ENCODE assay signal across 10 cellular contexts in the genomic region with DNA sequence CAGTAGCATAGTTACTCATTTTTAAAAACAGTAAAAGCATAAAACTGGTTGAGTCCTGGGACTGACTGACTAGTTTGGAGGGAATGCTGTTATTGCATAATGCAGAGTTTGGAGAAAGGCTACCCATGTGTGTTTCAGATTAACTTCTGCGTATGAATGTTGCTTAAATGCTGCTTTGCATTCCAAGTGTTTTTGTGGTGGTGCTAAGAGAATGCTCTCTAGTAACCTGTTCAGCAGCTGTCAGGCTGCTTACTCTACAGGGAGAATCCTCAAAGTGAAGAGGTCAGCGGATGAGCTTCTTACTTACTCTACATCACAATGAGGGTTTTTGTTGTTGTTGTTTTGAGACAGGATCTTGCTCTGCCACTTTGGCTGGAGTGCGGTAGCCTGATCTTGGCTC. TPM values are rescaled to one million over a fixed set of nuclear protein-coding genes. Genes with fewer than 3 reads are reported as not detected.
DNase-seq lines count a peak whose midpoint lies in the region; ATAC-seq and TF ChIP-seq lines count a peak whose summit lies in the region.
"Had no signal": no experiment of that assay in that cellular context is flagged by ENCODE, and none has a peak within 500 bp of the region (broad histone marks: within the 10 kb centered on the region; RNA-seq: fewer than 3 reads in every experiment).

No MANE protein-coding gene starts in this region.

- H3K9me3 Mint-ChIP-seq in HFFc6 (no peaks in the 10 kb centered on the region), glutamatergic neuron (ENCODE audit: unreplicated experiment) (peaks cover 3% of the 10 kb centered on the region)
- H3K9me3 Mint-ChIP-seq: naive B cell had no signal

- H3K4me1 ChIP-seq in muscle layer of duodenum (ENCODE audit: control insufficient read depth in 1 of 2, insufficient read depth in 2 of 2, low read length in 2 of 2): peaks cover 10 to 49% of the 10 kb centered on the region in 2 donors

- H3K27ac Mint-ChIP-seq in HFFc6: peak overlapping the region; percentile 98
- H3K27ac Mint-ChIP-seq in glutamatergic neuron (ENCODE audit: unreplicated experiment): no peak overlapping the region

- ATAC-seq in GM19397 (IDR thresholded peaks at IDR 0.05; ENCODE audit: unreplicated experiment): no peak
- no peak for ATAC-seq in HG03135 (IDR thresholded peaks at IDR 0.05; ENCODE audit: unreplicated experiment)

- no peak for TF ChIP-seq CTCF in HFFc6 (IDR thresholded peaks at IDR 0.05)
- TF ChIP-seq CTCF in cardiac fibroblast (IDR thresholded peaks at IDR 0.05; ENCODE audit: low read depth, low read length): no peak
- TF ChIP-seq CTCF in glutamatergic neuron (IDR thresholded peaks at IDR 0.05; ENCODE audit: partially characterized antibody, unreplicated experiment): no peak

- peak overlapping the region; percentile 30 for H3K27ac ChIP-seq in muscle layer of duodenum (ENCODE audit: low read length)

- H3K4me1 Mint-ChIP-seq in HFFc6 (ENCODE audit: low read depth) (peaks cover 65% of the 10 kb centered on the region), glutamatergic neuron (ENCODE audit: low read depth, unreplicated experiment) (peaks cover 25% of the 10 kb centered on the region)

- no peak overlapping the region for H3K4me3 ChIP-seq in cardiac fibroblast (replicated peaks in 1 of 2; ENCODE audit: low read depth in 2 of 2, low read length in 2 of 2)
- H3K4me3 ChIP-seq in muscle layer of duodenum (ENCODE audit: low read depth in 1 of 2, low read length in 2 of 2): no peak overlapping the region

- no peaks in the 10 kb centered on the region for H3K27me3 ChIP-seq in muscle layer of duodenum (ENCODE audit: low read depth, low read length)

- no peaks in the 10 kb centered on the region for H3K9me3 ChIP-seq in muscle layer of duodenum (ENCODE audit: control insufficient read depth in 1 of 2, low read length in 2 of 2)

- H3K36me3 ChIP-seq in muscle layer of duodenum (ENCODE audit: control insufficient read depth in 1 of 2, insufficient read depth in 2 of 2, low read length in 2 of 2): peaks cover 15 to 22% of the 10 kb centered on the region in 2 donors

- H3K27me3 Mint-ChIP-seq in HFFc6 (ENCODE audit: insufficient read depth) (0 out of 2 replicates have a peak, but pooled peaks cover 3% of the 10 kb centered on the region), glutamatergic neuron (ENCODE audit: unreplicated experiment) (peaks cover 3% of the 10 kb centered on the region)
- H3K27me3 Mint-ChIP-seq: naive B cell had no signal

- H3K4me3 Mint-ChIP-seq in HFFc6 (peak overlapping the region; percentile 63), glutamatergic neuron (ENCODE audit: unreplicated experiment) (no peak overlapping the region)

- H3K36me3 Mint-ChIP-seq in HFFc6 (ENCODE audit: low read depth): peaks cover 26% of the 10 kb centered on the region
- H3K36me3 Mint-ChIP-seq in glutamatergic neuron (ENCODE audit: unreplicated experiment): no peaks in the 10 kb centered on the region

- peak; percentile 92 for DNase-seq in AG08395 (ENCODE audit: low spot score)
- peak; percentile 95 for DNase-seq in HFFc6
- DNase-seq in cardiac fibroblast (ENCODE audit: low read depth in 2 of 2): peak; percentile 92 to 97
- DNase-seq in glomerular visceral epithelial cell (ENCODE audit: extremely low spot score): no peak
- no peak for DNase-seq in glutamatergic neuron
- DNase-seq: naive B cell, SHP77 treated with DMSO at 0.1 percent for 48 hours had no signal

RNA-seq across cellular contexts. Expression of gene DLST, which starts 4.3 kb away (rescaled TPM):
- 100 to 1,000 TPM in 5 of 6 experiments, 10 to 100 TPM in 1; 97.5 to 118 (median 109) TPM for total RNA-seq in HFFc6 (2021; fragmentation: NEBNext Ultra II Directional; extraction: Animal tissue kit (Norgen Biotek cat#: 25700))
- total RNA-seq in glutamatergic neuron (ENCODE audit: unreplicated experiment): 114 TPM

RNA-seq across cellular contexts. Expression of gene PROX2, which starts 10.1 kb away (rescaled TPM):
- total RNA-seq in HFFc6 (2021; fragmentation: NEBNext Ultra II Directional; extraction: Animal tissue kit (Norgen Biotek cat#: 25700)): not detected
- total RNA-seq in glutamatergic neuron (ENCODE audit: unreplicated experiment): not detected

RNA-seq across cellular contexts. Expression of gene RPS6KL1, which starts 37.1 kb away (rescaled TPM):
- total RNA-seq in HFFc6 (2021; fragmentation: NEBNext Ultra II Directional; extraction: Animal tissue kit (Norgen Biotek cat#: 25700)): 1 to 10 TPM in 4 of 6 experiments, under 1 TPM in 2; 0.78 to 1.1 (median 1.0) TPM
- 248 TPM for total RNA-seq in glutamatergic neuron (ENCODE audit: unreplicated experiment)

Comparison
In these comparisons a context has a peak if more than half of its experiments do, and no peak if none do; other contexts are left out.
1. DNase-seq: peak in AG08395 (single experiment), HFFc6 (single experiment) and cardiac fibroblast (2 of 2); none in glomerular visceral epithelial cell (single experiment) and glutamatergic neuron (single experiment).
2. RNA of gene RPS6KL1, which starts 37.1 kb away (total RNA-seq): 248 TPM in glutamatergic neuron (single experiment); 0.78 to 1.1 TPM in HFFc6; every median in the first group is over 100 times any median in the second.